ENCODE assay signal across 8 cellular contexts in the genomic region with DNA sequence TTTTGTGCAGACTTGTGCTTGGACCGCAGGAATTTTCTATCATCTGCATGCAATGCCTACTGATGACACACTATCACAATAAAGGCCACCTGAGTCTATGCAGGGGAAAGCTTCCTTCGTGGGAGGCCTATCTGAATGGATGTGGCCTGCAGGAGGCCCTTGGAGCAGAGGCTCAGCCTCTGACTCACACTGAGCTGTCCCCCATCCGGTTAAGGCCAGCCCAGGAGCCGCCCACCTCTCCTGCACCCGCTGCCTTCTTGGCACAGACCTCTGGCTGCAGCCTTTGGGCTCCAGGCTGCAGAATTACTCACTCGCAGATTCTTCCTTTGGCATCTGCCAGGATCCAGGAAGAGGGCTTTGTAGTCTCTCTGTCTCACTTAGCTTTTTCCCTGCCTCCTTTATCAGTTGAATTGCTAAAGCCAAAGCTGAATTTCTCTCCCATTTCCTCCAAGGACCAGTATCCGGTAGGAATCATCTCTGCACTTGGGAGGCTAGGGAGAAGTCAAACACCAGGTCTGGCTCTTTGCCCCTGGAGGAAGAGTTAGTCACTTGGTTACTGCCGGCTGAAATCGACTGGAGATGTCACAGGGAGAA.
DNase-seq lines count a peak whose midpoint lies in the region; ATAC-seq and TF ChIP-seq lines count a peak whose summit lies in the region.

No MANE protein-coding gene starts in this region.

- H3K4me1 ChIP-seq in lower lobe of right lung = peaks cover 16% of the 10 kb centered on the region

- in situ Hi-C loops in ACHN (cut with HindIII; ENCODE audit: low pct_ligation_motif_present, low pct_unique_long_range_greater_than_20kb, low sequenced_read_pairs) = no loop called here

- no peak for TF ChIP-seq CTCF in lower lobe of right lung (IDR thresholded peaks at IDR 0.05)

- intact Hi-C loops in lower lobe of right lung (cut with DNase I) = no loop called here

- H3K27me3 ChIP-seq in lower lobe of right lung (ENCODE audit: low read depth) = no peaks in the 10 kb centered on the region

- peak; percentile 96 for TF ChIP-seq EP300 in Ishikawa (IDR thresholded peaks at IDR 0.05; ENCODE audit: borderline replicate concordance)

- H3K27ac ChIP-seq in lower lobe of right lung = peak overlapping the region; percentile 59

- ATAC-seq in lower lobe of right lung (peak; percentile 69 to 70), HG02870 (IDR thresholded peaks at IDR 0.05; ENCODE audit: unreplicated experiment) (no peak)
- no peak for ATAC-seq in activated CD4-positive, CD25-positive, alpha-beta regulatory T cell treated with anti-CD3 and anti-CD28 coated beads, Interleukin-2, amount 50 U/mL, for 24 hours

- no peak overlapping the region for H3K4me3 ChIP-seq in lower lobe of right lung

- no peaks in the 10 kb centered on the region for H3K36me3 ChIP-seq in lower lobe of right lung

- H3K9me3 ChIP-seq in lower lobe of right lung = no peaks in the 10 kb centered on the region

- peak; percentile 18 for TF ChIP-seq RAD21 in Ishikawa (IDR thresholded peaks at IDR 0.05; ENCODE audit: low read depth)

- DNase-seq in ACHN = peak; percentile 96
- peak; percentile 74 for DNase-seq in cerebellum (ENCODE audit: low spot score)
- DNase-seq in lower lobe of right lung = no peak
- no peak for DNase-seq in DMS153 (lab: John Stamatoyannopoulos, UW)
- no peak for DNase-seq in KG1 (lab: John Stamatoyannopoulos, UW)

TF ChIP-seq in Ishikawa, 13 proteins besides CTCF, POLR2A, EP300 and RAD21:
- 0 out of 2 replicates have a peak, but pooled peaks have one; percentile 19 for TF ChIP-seq CREB1 (IDR thresholded peaks at IDR 0.05; ENCODE audit: low read depth)
- TF ChIP-seq, protein P1, sequence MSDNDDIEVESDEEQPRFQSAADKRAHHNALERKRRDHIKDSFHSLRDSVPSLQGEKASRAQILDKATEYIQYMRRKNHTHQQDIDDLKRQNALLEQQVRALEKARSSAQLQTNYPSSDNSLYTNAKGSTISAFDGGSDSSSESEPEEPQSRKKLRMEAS (IDR thresholded peaks at IDR 0.05) = peak; percentile 45; the same call in 1 of the 2 replicates
- TF ChIP-seq, protein P2, sequence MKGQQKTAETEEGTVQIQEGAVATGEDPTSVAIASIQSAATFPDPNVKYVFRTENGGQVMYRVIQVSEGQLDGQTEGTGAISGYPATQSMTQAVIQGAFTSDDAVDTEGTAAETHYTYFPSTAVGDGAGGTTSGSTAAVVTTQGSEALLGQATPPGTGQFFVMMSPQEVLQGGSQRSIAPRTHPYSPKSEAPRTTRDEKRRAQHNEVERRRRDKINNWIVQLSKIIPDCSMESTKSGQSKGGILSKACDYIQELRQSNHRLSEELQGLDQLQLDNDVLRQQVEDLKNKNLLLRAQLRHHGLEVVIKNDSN (IDR thresholded peaks at IDR 0.05) = no peak; the same call in 1 of the 2 replicates
- TF ChIP-seq ZBTB7A (IDR thresholded peaks at IDR 0.05; ENCODE audit: low read depth) = no peak
- no peak for TF ChIP-seq TAF1 (IDR thresholded peaks at IDR 0.05; ENCODE audit: low read depth)
- no peak; the same call in 1 of the 2 replicates for TF ChIP-seq YY1 (IDR thresholded peaks at IDR 0.05; ENCODE audit: low read depth)
- TF ChIP-seq, protein P3, sequence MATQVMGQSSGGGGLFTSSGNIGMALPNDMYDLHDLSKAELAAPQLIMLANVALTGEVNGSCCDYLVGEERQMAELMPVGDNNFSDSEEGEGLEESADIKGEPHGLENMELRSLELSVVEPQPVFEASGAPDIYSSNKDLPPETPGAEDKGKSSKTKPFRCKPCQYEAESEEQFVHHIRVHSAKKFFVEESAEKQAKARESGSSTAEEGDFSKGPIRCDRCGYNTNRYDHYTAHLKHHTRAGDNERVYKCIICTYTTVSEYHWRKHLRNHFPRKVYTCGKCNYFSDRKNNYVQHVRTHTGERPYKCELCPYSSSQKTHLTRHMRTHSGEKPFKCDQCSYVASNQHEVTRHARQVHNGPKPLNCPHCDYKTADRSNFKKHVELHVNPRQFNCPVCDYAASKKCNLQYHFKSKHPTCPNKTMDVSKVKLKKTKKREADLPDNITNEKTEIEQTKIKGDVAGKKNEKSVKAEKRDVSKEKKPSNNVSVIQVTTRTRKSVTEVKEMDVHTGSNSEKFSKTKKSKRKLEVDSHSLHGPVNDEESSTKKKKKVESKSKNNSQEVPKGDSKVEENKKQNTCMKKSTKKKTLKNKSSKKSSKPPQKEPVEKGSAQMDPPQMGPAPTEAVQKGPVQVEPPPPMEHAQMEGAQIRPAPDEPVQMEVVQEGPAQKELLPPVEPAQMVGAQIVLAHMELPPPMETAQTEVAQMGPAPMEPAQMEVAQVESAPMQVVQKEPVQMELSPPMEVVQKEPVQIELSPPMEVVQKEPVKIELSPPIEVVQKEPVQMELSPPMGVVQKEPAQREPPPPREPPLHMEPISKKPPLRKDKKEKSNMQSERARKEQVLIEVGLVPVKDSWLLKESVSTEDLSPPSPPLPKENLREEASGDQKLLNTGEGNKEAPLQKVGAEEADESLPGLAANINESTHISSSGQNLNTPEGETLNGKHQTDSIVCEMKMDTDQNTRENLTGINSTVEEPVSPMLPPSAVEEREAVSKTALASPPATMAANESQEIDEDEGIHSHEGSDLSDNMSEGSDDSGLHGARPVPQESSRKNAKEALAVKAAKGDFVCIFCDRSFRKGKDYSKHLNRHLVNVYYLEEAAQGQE (IDR thresholded peaks at IDR 0.05; ENCODE audit: low read depth) = no peak
- peak; percentile 85 for TF ChIP-seq FOXM1 (IDR thresholded peaks at IDR 0.05; ENCODE audit: borderline replicate concordance, low read depth)
- TF ChIP-seq TEAD4 (IDR thresholded peaks at IDR 0.05) = peak; percentile 79
- TF ChIP-seq TCF12 (IDR thresholded peaks at IDR 0.05; ENCODE audit: low read depth) = peak; percentile 96
- peak; percentile 98 for TF ChIP-seq NFIC (IDR thresholded peaks at IDR 0.05)
- TF ChIP-seq EGR1 (IDR thresholded peaks at IDR 0.05) = peak; percentile 46

Comparison
In these comparisons a context has a peak if more than half of its experiments do, and no peak if none do; other contexts are left out.
1. DNase-seq: peak in ACHN (single experiment) and cerebellum (single experiment); none in lower lobe of right lung (single experiment), DMS153 (single experiment) and KG1 (single experiment).
2. ATAC-seq: peak in lower lobe of right lung (2 of 2); none in activated CD4-positive, CD25-positive, alpha-beta regulatory T cell treated with anti-CD3 and anti-CD28 coated beads, Interleukin-2, amount 50 U/mL, for 24 hours (0 of 2) and HG02870 (single experiment).